In the genomic region with DNA sequence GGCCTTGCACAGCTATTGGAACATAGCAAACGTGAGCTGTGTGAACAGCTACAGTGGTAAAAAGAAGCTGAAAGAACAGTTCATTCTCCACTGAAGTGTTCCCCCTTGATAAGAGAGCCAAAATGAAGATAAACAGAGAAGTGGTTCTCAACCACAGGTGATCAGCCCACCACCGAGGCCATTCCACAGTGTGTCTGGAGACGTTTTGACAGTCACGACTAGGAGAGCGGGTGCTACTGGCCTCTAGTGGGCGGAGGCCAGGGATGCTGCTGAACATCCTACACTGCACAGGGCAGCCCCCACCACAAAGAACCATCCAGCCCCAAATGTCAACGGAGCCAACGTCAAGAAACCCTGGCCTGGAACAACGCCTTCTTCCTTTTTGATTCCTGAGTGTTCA, we compare ENCODE assay signal across 15 cellular contexts. TPM values are rescaled to one million over a fixed set of nuclear protein-coding genes. Genes with fewer than 3 reads are reported as not detected.
DNase-seq lines count a peak whose midpoint lies in the region; TF ChIP-seq lines count a peak whose summit lies in the region.
"Had no signal": no experiment of that assay in that cellular context is flagged by ENCODE, and none has a peak within 500 bp of the region (broad histone marks: within the 10 kb centered on the region; RNA-seq: fewer than 3 reads in every experiment).

No MANE protein-coding gene starts in this region.

- no peak overlapping the region for H3K4me3 ChIP-seq in H7 (ENCODE audit: insufficient read depth, low read depth, low read length)
- H3K4me3 ChIP-seq in brain microvascular endothelial cell (ENCODE audit: low read depth, low read length) = no peak overlapping the region
- H3K4me3 ChIP-seq: testis had no signal

- no peak for DNase-seq in CD14-positive monocyte (ENCODE audit: low spot score)
- DNase-seq in H7 = peak; percentile 60
- no peak for DNase-seq in brain microvascular endothelial cell
- peak; percentile 57 for DNase-seq in mesenteric fat pad (ENCODE audit: low spot score)
- DNase-seq in NCI-H2107 treated with DMSO at 0.1 percent for 48 hours (lab: John Stamatoyannopoulos, UW; ENCODE audit: unreplicated experiment) = no peak
- no peak for DNase-seq in GDM1 (lab: John Stamatoyannopoulos, UW)
- no peak for DNase-seq in NCI-H2196 treated with DMSO at 0.1 percent for 48 hours (lab: John Stamatoyannopoulos, UW; ENCODE audit: unreplicated experiment)
- DNase-seq in NCI-H1092 (lab: John Stamatoyannopoulos, UW) = no peak
- DNase-seq: activated CD8-positive, alpha-beta memory T cell treated with anti-CD3 and anti-CD28 coated beads, Interleukin-2, amount 10 ng/mL, durations not matched to agents 7 days and 5 days; activated naive CD4-positive, alpha-beta T cell treated with anti-CD3 and anti-CD28 coated beads, Interleukin-2, amount 50 U/mL, for 16 hours; glutamatergic neuron; islet precursor cell; NCI-H1092 treated with DMSO at 0.1 percent for 48 hours; NCI-H446; testis had no signal

- H3K27me3 ChIP-seq in H7 (ENCODE audit: control insufficient read depth, insufficient read depth, low read length) (no peaks in the 10 kb centered on the region), brain microvascular endothelial cell (replicated peaks) (no peaks in the 10 kb centered on the region)
- H3K27me3 ChIP-seq: testis had no signal

- no peak overlapping the region for H3K4me3 Mint-ChIP-seq in CD14-positive monocyte
- H3K4me3 Mint-ChIP-seq: activated CD8-positive, alpha-beta memory T cell treated with anti-CD3 and anti-CD28 coated beads, Interleukin-2, amount 10 ng/mL, durations not matched to agents 7 days and 5 days had no signal

- peaks cover 0 to 12% (median 6%) of the 10 kb centered on the region in 7 donors for H3K9me3 Mint-ChIP-seq in CD14-positive monocyte

- H3K27me3 Mint-ChIP-seq in CD14-positive monocyte (ENCODE audit: low read depth in 3 of 3) = peaks cover 0 to 1% (median 0%) of the 10 kb centered on the region in 3 donors
- H3K27me3 Mint-ChIP-seq: activated CD8-positive, alpha-beta memory T cell treated with anti-CD3 and anti-CD28 coated beads, Interleukin-2, amount 10 ng/mL, durations not matched to agents 7 days and 5 days had no signal

- H3K27ac Mint-ChIP-seq in CD14-positive monocyte = peak overlapping the region in 1 of 7 donors; percentile 35
- H3K27ac Mint-ChIP-seq: activated CD8-positive, alpha-beta memory T cell treated with anti-CD3 and anti-CD28 coated beads, Interleukin-2, amount 10 ng/mL, durations not matched to agents 7 days and 5 days had no signal

- peaks cover 7 to 19% of the 10 kb centered on the region in 2 donors for H3K36me3 Mint-ChIP-seq in CD14-positive monocyte

- intact Hi-C loops in CD14-positive monocyte (cut with micrococcal nuclease) = no loop called here

- H3K27ac ChIP-seq in brain microvascular endothelial cell = no peak overlapping the region

- H3K36me3 ChIP-seq in H7 (replicated peaks; ENCODE audit: control insufficient read depth, insufficient read depth, low read length) (no peaks in the 10 kb centered on the region), brain microvascular endothelial cell (replicated peaks) (no peaks in the 10 kb centered on the region)

- H3K4me1 Mint-ChIP-seq in CD14-positive monocyte = peaks cover 65% of the 10 kb centered on the region

- in situ Hi-C loops in brain microvascular endothelial cell (cut with HindIII; ENCODE audit: low pct_ligation_motif_present, low sequenced_read_pairs) = no loop called here

- TF ChIP-seq CTCF in CD14-positive monocyte (IDR thresholded peaks at IDR 0.05) (peak; percentile 14), brain microvascular endothelial cell (IDR thresholded peaks at IDR 0.05; ENCODE audit: low read depth, low read length, missing control alignments) (peak; percentile 37)

RNA-seq across cellular contexts. Expression of a gene that starts 38.4 kb away (rescaled TPM):
- 1 to 10 TPM; 2.5 to 3.5 TPM for polyA plus RNA-seq in CD14-positive monocyte
- total RNA-seq in H7 (2014; rRNA removed; shearing (Covaris generic)) = 13.1 and 15.9 TPM in 2 replicates
- 216 TPM for total RNA-seq in mesenteric fat pad

Comparison
In these comparisons a context has a peak if more than half of its experiments do, and no peak if none do; other contexts are left out.
1. DNase-seq: peak in H7 (single experiment) and mesenteric fat pad (single experiment); none in CD14-positive monocyte (single experiment), brain microvascular endothelial cell (single experiment), NCI-H2107 treated with DMSO at 0.1 percent for 48 hours (single experiment), GDM1 (single experiment), NCI-H2196 treated with DMSO at 0.1 percent for 48 hours (single experiment) and NCI-H1092 (single experiment).
2. RNA of a gene that starts 38.4 kb away (total RNA-seq): 216 TPM in mesenteric fat pad (single experiment); 13.1 to 15.9 TPM in H7; every median in the first group is over 10 times any median in the second.